In the genomic region with DNA sequence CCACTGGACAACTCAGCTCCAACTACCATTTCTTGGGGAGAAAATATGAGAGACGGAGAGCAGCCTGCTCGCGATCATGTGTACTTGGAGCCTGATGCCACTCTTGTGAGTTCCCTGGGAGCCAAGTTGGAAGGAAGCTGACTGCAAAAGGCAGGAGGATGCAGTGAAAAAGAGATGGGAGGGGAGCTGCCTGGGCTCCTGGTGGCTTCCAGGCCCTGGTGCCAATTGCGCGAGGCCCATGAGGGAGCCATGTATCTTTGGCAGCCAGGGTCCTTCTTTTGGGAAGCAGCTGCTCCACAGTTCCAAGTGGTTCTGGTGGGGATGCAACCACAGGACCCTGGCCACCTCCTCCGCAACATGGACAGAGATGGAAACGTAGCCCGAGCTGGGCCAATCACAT, we compare ENCODE assay signal across 12 cellular contexts. TPM values are rescaled to one million over a fixed set of nuclear protein-coding genes. Genes with fewer than 3 reads are reported as not detected.
A peak's percentile ranks its signal among the peaks of the same experiment; 100 is the strongest.
DNase-seq lines count a peak whose midpoint lies in the region; ATAC-seq and TF ChIP-seq lines count a peak whose summit lies in the region.
"Had no signal": no experiment of that assay in that cellular context is flagged by ENCODE, and none has a peak within 500 bp of the region (broad histone marks: within the 10 kb centered on the region; RNA-seq: fewer than 3 reads in every experiment).

No MANE protein-coding gene starts in this region.

- H3K27me3 ChIP-seq in GM23248 (replicated peaks; ENCODE audit: insufficient read depth) = no peaks in the 10 kb centered on the region
- H3K27me3 ChIP-seq in hepatocyte = no peaks in the 10 kb centered on the region
- no peaks in the 10 kb centered on the region for H3K27me3 ChIP-seq in neural progenitor cell

- H3K4me2 ChIP-seq in GM23248 (ENCODE audit: unreplicated experiment) (peak overlapping the region; percentile 70), hepatocyte (no peak overlapping the region), neural progenitor cell (no peak overlapping the region)

- WGBS in GM23248 (ENCODE audit: low coverage in 1 of 2, low lambda C conversion rate in 2 of 2, missing lambda C conversion rate in 2 of 2), 2 experiments = 43 to 48% methylated on average over 8 of the region's 8 CpGs
- 99% methylated on average over 8 of the region's 8 CpGs for WGBS in hepatocyte (ENCODE audit: low lambda C conversion rate, missing lambda C conversion rate)

- H3K4me3 ChIP-seq in GM23248 = peak overlapping the region; percentile 28; the same call in 1 of the 2 replicates
- no peak overlapping the region for H3K4me3 ChIP-seq in hepatocyte
- no peak overlapping the region for H3K4me3 ChIP-seq in skin epidermis
- H3K4me3 ChIP-seq in neural progenitor cell = no peak overlapping the region

- H3K36me3 ChIP-seq in GM23248 (ENCODE audit: low read depth) (no peaks in the 10 kb centered on the region), hepatocyte (replicated peaks; ENCODE audit: insufficient read depth, low read depth) (no peaks in the 10 kb centered on the region), neural progenitor cell (no peaks in the 10 kb centered on the region)

- H3K27ac ChIP-seq in GM23248 (peak overlapping the region; percentile 98), hepatocyte (peak overlapping the region; percentile 93), skin epidermis (peak overlapping the region; percentile 27 to 95 (median 85)), neural progenitor cell (no peak overlapping the region)

- intact Hi-C loops in posterior vena cava (cut with DNase I) = loop anchor here in 1 of 2 donors (5.0 kb wide), 1 partner anchor 327 kb away; no protein-coding TSS in a partner anchor

- H3F3A ChIP-seq in GM23248 (ENCODE audit: insufficient read depth) = peaks cover 80% of the 10 kb centered on the region
- peaks cover under 1% of the 10 kb centered on the region for H3F3A ChIP-seq in neural progenitor cell (ENCODE audit: low read depth)

- no peak for ATAC-seq in activated T-helper 17 cell treated with anti-CD3 and anti-CD28 coated beads, Interleukin-2, amount 50 U/mL, for 72 hours (replicated peaks)

- H3K36me3 Mint-ChIP-seq in activated T-helper 17 cell treated with anti-CD3 and anti-CD28 coated beads, Interleukin-2, amount 50 U/mL, for 72 hours (ENCODE audit: low read depth) = no peaks in the 10 kb centered on the region
- H3K36me3 Mint-ChIP-seq in activated naive CD4-positive, alpha-beta T cell treated with anti-CD3 and anti-CD28 coated beads, Interleukin-2, amount 10 ng/mL, durations not matched to agents 7 days and 5 days = no peaks in the 10 kb centered on the region
- no peaks in the 10 kb centered on the region for H3K36me3 Mint-ChIP-seq in neural progenitor cell

- no peaks in the 10 kb centered on the region for H4K20me1 ChIP-seq in GM23248 (ENCODE audit: insufficient read depth)
- H4K20me1 ChIP-seq in hepatocyte (ENCODE audit: insufficient read depth, poor library complexity, severe bottlenecking) = no peaks in the 10 kb centered on the region
- H4K20me1 ChIP-seq in neural progenitor cell (ENCODE audit: low read depth) = no peaks in the 10 kb centered on the region

- TF ChIP-seq CTCF in hepatocyte (IDR thresholded peaks at IDR 0.05; ENCODE audit: poor library complexity) = no peak
- no peak for TF ChIP-seq CTCF in neural progenitor cell (IDR thresholded peaks at IDR 0.05)

- H3K27me3 Mint-ChIP-seq in activated T-helper 17 cell treated with anti-CD3 and anti-CD28 coated beads, Interleukin-2, amount 50 U/mL, for 72 hours = peaks cover 6% of the 10 kb centered on the region
- peaks cover 16% of the 10 kb centered on the region for H3K27me3 Mint-ChIP-seq in activated naive CD4-positive, alpha-beta T cell treated with anti-CD3 and anti-CD28 coated beads, Interleukin-2, amount 10 ng/mL, durations not matched to agents 7 days and 5 days
- peaks cover 9% of the 10 kb centered on the region for H3K27me3 Mint-ChIP-seq in neural progenitor cell (ENCODE audit: insufficient read depth, low read depth)

- DNase-seq in GM23248 = peak; percentile 40
- no peak for DNase-seq in hepatocyte (ENCODE audit: low spot score)
- no peak for DNase-seq in UCSD-AML1 (lab: John Stamatoyannopoulos, UW; ENCODE audit: unreplicated experiment)
- DNase-seq in activated naive CD4-positive, alpha-beta T cell treated with anti-CD3 and anti-CD28 coated beads, Interleukin-2, amount 10 ng/mL, durations not matched to agents 7 days and 5 days = no peak
- no peak for DNase-seq in neural progenitor cell (ENCODE audit: low spot score)
- DNase-seq in posterior vena cava (ENCODE audit: low spot score) = no peak
- DNase-seq: AML-193, DMS53, NCI-H2081 had no signal

- H3K9me3 ChIP-seq in GM23248 (ENCODE audit: low read depth) (no peaks in the 10 kb centered on the region), hepatocyte (ENCODE audit: low read depth) (no peaks in the 10 kb centered on the region), neural progenitor cell (ENCODE audit: low read depth) (no peaks in the 10 kb centered on the region)

- H3K4me1 Mint-ChIP-seq in activated T-helper 17 cell treated with anti-CD3 and anti-CD28 coated beads, Interleukin-2, amount 50 U/mL, for 72 hours = no peaks in the 10 kb centered on the region
- H3K4me1 Mint-ChIP-seq in activated naive CD4-positive, alpha-beta T cell treated with anti-CD3 and anti-CD28 coated beads, Interleukin-2, amount 10 ng/mL, durations not matched to agents 7 days and 5 days = no peaks in the 10 kb centered on the region
- peaks cover 35% of the 10 kb centered on the region for H3K4me1 Mint-ChIP-seq in neural progenitor cell

- CTCF ChIA-PET in activated naive CD4-positive, alpha-beta T cell treated with anti-CD3 and anti-CD28 coated beads, Interleukin-2, amount 10 ng/mL, durations not matched to agents 7 days and 5 days (lab: Charles Lee) = interaction anchor here (1.4 to 2.1 kb wide), 4 partner anchors 10 to 146 kb away, joined by 3 to 9 read pairs (median 4); no protein-coding TSS in a partner anchor

- in situ Hi-C loops in GM23248 (cut with MboI) = no loop called here

- no peak overlapping the region for H3K4me3 Mint-ChIP-seq in activated T-helper 17 cell treated with anti-CD3 and anti-CD28 coated beads, Interleukin-2, amount 50 U/mL, for 72 hours
- H3K4me3 Mint-ChIP-seq in activated naive CD4-positive, alpha-beta T cell treated with anti-CD3 and anti-CD28 coated beads, Interleukin-2, amount 10 ng/mL, durations not matched to agents 7 days and 5 days = no peak overlapping the region
- H3K4me3 Mint-ChIP-seq in neural progenitor cell = no peak overlapping the region

- H3K9me3 Mint-ChIP-seq in activated T-helper 17 cell treated with anti-CD3 and anti-CD28 coated beads, Interleukin-2, amount 50 U/mL, for 72 hours = no peaks in the 10 kb centered on the region
- peaks cover 4% of the 10 kb centered on the region for H3K9me3 Mint-ChIP-seq in activated naive CD4-positive, alpha-beta T cell treated with anti-CD3 and anti-CD28 coated beads, Interleukin-2, amount 10 ng/mL, durations not matched to agents 7 days and 5 days
- no peaks in the 10 kb centered on the region for H3K9me3 Mint-ChIP-seq in neural progenitor cell
- H3K9me3 Mint-ChIP-seq: neural crest cell had no signal

- H3K9ac ChIP-seq in GM23248 (peak overlapping the region; percentile 68), neural progenitor cell (no peak overlapping the region)

- H3K27ac Mint-ChIP-seq in activated T-helper 17 cell treated with anti-CD3 and anti-CD28 coated beads, Interleukin-2, amount 50 U/mL, for 72 hours = peak overlapping the region; percentile 49
- H3K27ac Mint-ChIP-seq in activated naive CD4-positive, alpha-beta T cell treated with anti-CD3 and anti-CD28 coated beads, Interleukin-2, amount 10 ng/mL, durations not matched to agents 7 days and 5 days = no peak overlapping the region
- no peak overlapping the region for H3K27ac Mint-ChIP-seq in neural progenitor cell

- H3K79me2 ChIP-seq in GM23248 (ENCODE audit: insufficient read depth) = no peaks in the 10 kb centered on the region
- no peaks in the 10 kb centered on the region for H3K79me2 ChIP-seq in hepatocyte
- H3K79me2 ChIP-seq in neural progenitor cell (ENCODE audit: low read depth) = no peaks in the 10 kb centered on the region

- H2AFZ ChIP-seq in GM23248 (0 out of 2 replicates have a peak overlapping the region, but pooled peaks have one; percentile 16), hepatocyte (no peak overlapping the region), neural progenitor cell (replicated peaks) (no peak overlapping the region)

- no peaks in the 10 kb centered on the region for H3K9me2 ChIP-seq in GM23248 (ENCODE audit: insufficient read depth)
- no peaks in the 10 kb centered on the region for H3K9me2 ChIP-seq in hepatocyte (replicated peaks; ENCODE audit: insufficient read depth)

- H3K4me1 ChIP-seq in GM23248 (ENCODE audit: insufficient read depth) (peaks cover 64% of the 10 kb centered on the region), hepatocyte (ENCODE audit: insufficient read depth) (peaks cover 32% of the 10 kb centered on the region), neural progenitor cell (peaks cover 21% of the 10 kb centered on the region)

RNA-seq across cellular contexts. Expression of a gene that starts 11.1 kb away (rescaled TPM):
- total RNA-seq in GM23248 (2014; rRNA removed; shearing (Covaris generic)) = not detected in 2 replicates
- polyA plus RNA-seq in GM23248 (2016; fragmentation: Nextera tagmentation; extraction: Ambion mirVana) (not detected in 2 replicates), hepatocyte (not detected in 2 replicates)
- total RNA-seq in activated T-helper 17 cell treated with anti-CD3 and anti-CD28 coated beads, Interleukin-2, amount 50 U/mL, for 72 hours = not detected
- total RNA-seq in hepatocyte (not detected in 2 replicates), neural progenitor cell (ENCODE audit: low replicate concordance) (not detected in 2 replicates), posterior vena cava (1 to 10 TPM; 1.3 to 2.2 TPM)

RNA-seq across cellular contexts. Expression of a gene that starts 46.7 kb away (rescaled TPM):
- total RNA-seq in GM23248 (2014; rRNA removed; shearing (Covaris generic)) = 1,166 and 1,314 TPM in 2 replicates
- 2,015 and 2,061 TPM in 2 replicates for polyA plus RNA-seq in GM23248 (2016; fragmentation: Nextera tagmentation; extraction: Ambion mirVana)
- 100 to 1,000 TPM in 1 of 2 donors, 10 to 100 TPM in 1; 78.1 to 147 TPM for total RNA-seq in activated T-helper 17 cell treated with anti-CD3 and anti-CD28 coated beads, Interleukin-2, amount 50 U/mL, for 72 hours
- total RNA-seq in hepatocyte = 298 and 316 TPM in 2 replicates
- polyA plus RNA-seq in hepatocyte = 337 and 346 TPM in 2 replicates
- 42.8 and 74.7 TPM in 2 replicates for total RNA-seq in neural progenitor cell (ENCODE audit: low replicate concordance)
- total RNA-seq in posterior vena cava = 1,000 to 10,000 TPM in 1 of 2 donors, 100 to 1,000 TPM in 1; 654 to 1,001 TPM
